In genomic region chr2:98805412-98806265, GRCh38 we compare ENCODE assay signal across 9 cellular contexts.
DNase-seq lines count a peak whose midpoint lies in the region; ATAC-seq and TF ChIP-seq lines count a peak whose summit lies in the region.
"Had no signal": no experiment of that assay in that cellular context is flagged by ENCODE, and none has a peak within 500 bp of the region (broad histone marks: within the 10 kb centered on the region; RNA-seq: fewer than 3 reads in every experiment).

No MANE protein-coding gene starts in this region.

- H3K9me3 Mint-ChIP-seq in CD14-positive monocyte, result peaks cover 0 to 1% (median 0%) of the 10 kb centered on the region in 7 donors
- H3K9me3 Mint-ChIP-seq in activated T-cell treated with anti-CD3 and anti-CD28 coated beads, Interleukin-2, amount 50 U/mL, for 4 hours, result no peaks in the 10 kb centered on the region
- H3K9me3 Mint-ChIP-seq: T-helper 1 cell treated with Interleukin-12 subunit alpha and Interleukin-12 subunit beta and Interleukin-4 antibody, amounts not matched to agents 30 μg/mL and 1 μg/mL, for 36 hours had no signal

- no peak for TF ChIP-seq CTCF in CD14-positive monocyte (IDR thresholded peaks at IDR 0.05)

- no peak for ATAC-seq in activated T-cell treated with anti-CD3 and anti-CD28 coated beads, Interleukin-2, amount 50 U/mL, for 4 hours

- H3K27me3 Mint-ChIP-seq in CD14-positive monocyte (ENCODE audit: low read depth in 3 of 3), result peaks cover 0 to 3% (median 2%) of the 10 kb centered on the region in 3 donors
- no peaks in the 10 kb centered on the region for H3K27me3 Mint-ChIP-seq in activated T-cell treated with anti-CD3 and anti-CD28 coated beads, Interleukin-2, amount 50 U/mL, for 4 hours (ENCODE audit: low read depth)

- H3K4me3 Mint-ChIP-seq in CD14-positive monocyte, result peak overlapping the region; percentile 58 to 77
- no peak overlapping the region for H3K4me3 Mint-ChIP-seq in activated T-cell treated with anti-CD3 and anti-CD28 coated beads, Interleukin-2, amount 50 U/mL, for 4 hours
- H3K4me3 Mint-ChIP-seq: T-helper 1 cell treated with Interleukin-12 subunit alpha and Interleukin-12 subunit beta and Interleukin-4 antibody, amounts not matched to agents 30 μg/mL and 1 μg/mL, for 36 hours had no signal

- H3K4me1 Mint-ChIP-seq in CD14-positive monocyte, result peaks cover 55% of the 10 kb centered on the region
- peaks cover 13% of the 10 kb centered on the region for H3K4me1 Mint-ChIP-seq in activated T-cell treated with anti-CD3 and anti-CD28 coated beads, Interleukin-2, amount 50 U/mL, for 4 hours (ENCODE audit: low read depth)

- peak; percentile 82 for DNase-seq in CD14-positive monocyte (ENCODE audit: low spot score)
- DNase-seq in NCI-H2107 (lab: John Stamatoyannopoulos, UW), result peak; percentile 58
- peak; percentile 28 for DNase-seq in dedifferentiated amniotic fluid mesenchymal stem cell (ENCODE audit: extremely low spot score)
- DNase-seq in myocyte (ENCODE audit: low read depth), result peak; percentile 56
- no peak for DNase-seq in stimulated activated CD4-positive, alpha-beta T cell treated with anti-CD3 and anti-CD28 coated beads, Interleukin-12 subunit alpha, Interleukin-12 subunit beta, amount 100 ng/mL, for 4 hours
- no peak for DNase-seq in activated CD8-positive, alpha-beta memory T cell treated with anti-CD3 and anti-CD28 coated beads, Interleukin-2, amount 50 U/mL, for 4 hours
- DNase-seq in activated T-cell treated with anti-CD3 and anti-CD28 coated beads, Interleukin-2, amount 50 U/mL, for 4 hours, result no peak
- no peak for DNase-seq in stimulated activated CD4-positive, alpha-beta T cell treated with anti-CD3 and anti-CD28 coated beads, Interleukin-15, amount 100 ng/mL, for 24 hours

- intact Hi-C loops in CD14-positive monocyte (cut with micrococcal nuclease), result no loop called here

- peak overlapping the region; percentile 79 to 91 (median 88) for H3K27ac Mint-ChIP-seq in CD14-positive monocyte
- H3K27ac Mint-ChIP-seq: T-helper 1 cell treated with Interleukin-12 subunit alpha and Interleukin-12 subunit beta and Interleukin-4 antibody, amounts not matched to agents 30 μg/mL and 1 μg/mL, for 36 hours had no signal

- H3K36me3 Mint-ChIP-seq in CD14-positive monocyte, result peaks cover 7 to 8% of the 10 kb centered on the region in 2 donors
- H3K36me3 Mint-ChIP-seq in activated T-cell treated with anti-CD3 and anti-CD28 coated beads, Interleukin-2, amount 50 U/mL, for 4 hours (ENCODE audit: insufficient read depth), result peaks cover 2% of the 10 kb centered on the region

Comparison
In these comparisons a context has a peak if more than half of its experiments do, and no peak if none do; other contexts are left out.
1. DNase-seq: peak in CD14-positive monocyte (single experiment), NCI-H2107 (single experiment), dedifferentiated amniotic fluid mesenchymal stem cell (single experiment) and myocyte (single experiment); none in stimulated activated CD4-positive, alpha-beta T cell treated with anti-CD3 and anti-CD28 coated beads, Interleukin-12 subunit alpha, Interleukin-12 subunit beta, amount 100 ng/mL, for 4 hours (single experiment), activated CD8-positive, alpha-beta memory T cell treated with anti-CD3 and anti-CD28 coated beads, Interleukin-2, amount 50 U/mL, for 4 hours (single experiment), activated T-cell treated with anti-CD3 and anti-CD28 coated beads, Interleukin-2, amount 50 U/mL, for 4 hours (single experiment) and stimulated activated CD4-positive, alpha-beta T cell treated with anti-CD3 and anti-CD28 coated beads, Interleukin-15, amount 100 ng/mL, for 24 hours (single experiment).